Comparison of ENCODE assay signal across 8 cellular contexts in genomic region chr17:68511254-68511670, GRCh38. TPM values are rescaled to one million over a fixed set of nuclear protein-coding genes. Genes with fewer than 3 reads are reported as not detected.
DNase-seq lines count a peak whose midpoint lies in the region; ATAC-seq and TF ChIP-seq lines count a peak whose summit lies in the region.

No MANE protein-coding gene starts in this region.

- H3K27ac Mint-ChIP-seq in CD14-positive monocyte (peak overlapping the region; percentile 85 to 100 (median 91)), mesothelial cell of epicardium (peak overlapping the region; percentile 97)

- DNase-seq in CD14-positive monocyte (ENCODE audit: low spot score) (peak; percentile 49), KBM-7 (peak; percentile 29), breast epithelium (ENCODE audit: low spot score in 2 of 2) (peak in 1 of 2 donors; percentile 59), mesothelial cell of epicardium (ENCODE audit: low spot score in 2 of 2, unreplicated experiment in 2 of 2) (no peak), SK-N-DZ (ENCODE audit: low spot score) (no peak), NOMO-1 treated with DMSO at 0.1 percent for 48 hours (lab: John Stamatoyannopoulos, UW; ENCODE audit: unreplicated experiment) (no peak)

- intact Hi-C loops in CD14-positive monocyte (cut with micrococcal nuclease), result loop anchor here (5.0 to 10.0 kb wide), 3 partner anchors 49 to 734 kb away; partner anchors contain the start of gene FAM20A (in 1 of the 2)
- intact Hi-C loops in breast epithelium (cut with DNase I; ENCODE audit: low total_unique reads), result no loop called here

- TF ChIP-seq CTCF in CD14-positive monocyte (IDR thresholded peaks at IDR 0.05), result no peak
- peak in 2 of 3 donors; percentile 7 to 9 for TF ChIP-seq CTCF in breast epithelium (IDR thresholded peaks at IDR 0.05)
- TF ChIP-seq CTCF in mesothelial cell of epicardium (IDR thresholded peaks at IDR 0.05; ENCODE audit: unreplicated experiment), result no peak

- TF ChIP-seq POLR2A in breast epithelium (IDR thresholded peaks at IDR 0.05), result no peak

- peaks cover 0 to 5% (median 0%) of the 10 kb centered on the region in 3 donors for H3K27me3 Mint-ChIP-seq in CD14-positive monocyte (ENCODE audit: low read depth in 3 of 3)
- H3K27me3 Mint-ChIP-seq in mesothelial cell of epicardium (ENCODE audit: low read depth), result no peaks in the 10 kb centered on the region

- no peaks in the 10 kb centered on the region for H3K27me3 ChIP-seq in breast epithelium

- peak overlapping the region; percentile 99 for H3K27ac ChIP-seq in breast epithelium

- peak overlapping the region; percentile 73 to 98 (median 84) for H3K4me3 ChIP-seq in breast epithelium

- peaks cover 5% of the 10 kb centered on the region for H3K36me3 ChIP-seq in breast epithelium

- H3K9me3 Mint-ChIP-seq in CD14-positive monocyte (peaks cover 0 to 3% (median 0%) of the 10 kb centered on the region in 7 donors), mesothelial cell of epicardium (no peaks in the 10 kb centered on the region)

- H3K9me3 ChIP-seq in breast epithelium, result no peaks in the 10 kb centered on the region

- ATAC-seq in HG02938 (IDR thresholded peaks at IDR 0.05; ENCODE audit: unreplicated experiment) (no peak), GM21515 (IDR thresholded peaks at IDR 0.05; ENCODE audit: unreplicated experiment) (no peak)

- H3K36me3 Mint-ChIP-seq in CD14-positive monocyte (peaks cover 16 to 23% of the 10 kb centered on the region in 2 donors), mesothelial cell of epicardium (peaks cover 5% of the 10 kb centered on the region)

- H3K4me3 Mint-ChIP-seq in CD14-positive monocyte (peak overlapping the region; percentile 79 to 83), mesothelial cell of epicardium (peak overlapping the region; percentile 78)

- in situ Hi-C loops in KBM-7 (cut with MboI; ENCODE audit: low pct_unique_long_range_greater_than_20kb, low sequenced_read_pairs), result no loop called here

- H3K4me1 Mint-ChIP-seq in CD14-positive monocyte, result peaks cover 67% of the 10 kb centered on the region
- H3K4me1 Mint-ChIP-seq in mesothelial cell of epicardium, result peaks cover 41% of the 10 kb centered on the region

- H3K4me1 ChIP-seq in breast epithelium, result peaks cover 0 to 8% of the 10 kb centered on the region in 2 donors

RNA-seq across cellular contexts. Expression of gene PRKAR1A, which starts 1.0 kb away (rescaled TPM):
- polyA plus RNA-seq in CD14-positive monocyte, result 100 to 1,000 TPM; 300 to 436 TPM
- total RNA-seq in breast epithelium (100 to 1,000 TPM; 331 to 432 (median 409) TPM), mesothelial cell of epicardium (268 to 276 TPM (median 268 TPM) in 3 replicates)
- polyA plus RNA-seq in SK-N-DZ (2014; cell fraction: cytosol; rRNA removed), result 143 and 210 TPM in 2 replicates
- polyA plus RNA-seq in SK-N-DZ (2014; cell fraction: nucleus; rRNA removed), result 79.6 and 90.5 TPM in 2 replicates

RNA-seq across cellular contexts. Expression of gene WIPI1, which starts 54.0 kb away (rescaled TPM):
- 10 to 100 TPM; 19.9 to 22.1 TPM for polyA plus RNA-seq in CD14-positive monocyte
- total RNA-seq in breast epithelium (10 to 100 TPM; 65.1 to 83.6 (median 70.9) TPM), mesothelial cell of epicardium (27.2 to 31.7 TPM (median 28.4 TPM) in 3 replicates)
- 3.7 and 4.7 TPM in 2 replicates for polyA plus RNA-seq in SK-N-DZ (2014; cell fraction: cytosol; rRNA removed)
- polyA plus RNA-seq in SK-N-DZ (2014; cell fraction: nucleus; rRNA removed), result 1.4 and 7.6 TPM in 2 replicates

Comparison
In these comparisons a context has a peak if more than half of its experiments do, and no peak if none do; other contexts are left out.
1. DNase-seq: peak in CD14-positive monocyte (single experiment) and KBM-7 (single experiment); none in mesothelial cell of epicardium (0 of 2), SK-N-DZ (single experiment) and NOMO-1 treated with DMSO at 0.1 percent for 48 hours (single experiment).
2. CTCF ChIP-seq: peak in breast epithelium (2 of 3); none in CD14-positive monocyte (single experiment) and mesothelial cell of epicardium (single experiment).